Comparison of ENCODE assay signal across 1 cellular context in the genomic region with DNA sequence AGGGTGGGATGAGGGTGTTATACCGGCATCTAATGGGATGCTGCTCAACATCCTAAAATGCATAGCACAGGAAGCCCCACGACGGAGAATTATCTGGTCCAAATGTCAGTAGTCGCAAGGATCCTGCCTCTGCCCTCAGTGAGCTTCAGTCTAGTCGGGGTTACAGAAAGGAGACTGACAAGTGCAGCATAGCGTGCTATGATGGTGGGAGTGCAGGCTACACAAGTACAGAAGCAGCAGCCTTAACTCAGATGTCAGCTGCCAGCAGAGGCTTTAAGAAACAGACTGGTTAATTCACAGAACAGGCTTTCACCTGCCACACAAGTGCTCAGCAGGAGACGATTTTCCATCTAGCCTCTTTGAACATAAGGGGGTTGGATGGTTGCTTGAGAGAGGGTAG.
TF ChIP-seq lines count a peak whose summit lies in the region.

No MANE protein-coding gene starts in this region.

TF ChIP-seq in H1, 55 proteins besides CTCF, POLR2A, EP300 and RAD21:
- TF ChIP-seq POLR2AphosphoS5 (IDR thresholded peaks at IDR 0.05; ENCODE audit: low read depth, low read length) (peak; percentile 73), SRF (IDR thresholded peaks at IDR 0.05; ENCODE audit: low read depth, low read length) (no peak)
